Comparison of ENCODE assay signal across 8 cellular contexts in genomic region chr7:111561659-111561908, GRCh38. TPM values are rescaled to one million over a fixed set of nuclear protein-coding genes. Genes with fewer than 3 reads are reported as not detected.
DNase-seq lines count a peak whose midpoint lies in the region; ATAC-seq and FAIRE-seq lines count a peak whose summit lies in the region.

No MANE protein-coding gene starts in this region.

- H3K4me3 Mint-ChIP-seq in activated CD8-positive, alpha-beta T cell treated with anti-CD3 and anti-CD28 coated beads, Interleukin-2, amount 10 ng/mL, durations not matched to agents 7 days and 5 days, result peak overlapping the region; percentile 78
- H3K4me3 Mint-ChIP-seq in stimulated activated effector memory CD8-positive, alpha-beta T cell treated with anti-CD3 and anti-CD28 coated beads, Interleukin-12 subunit alpha, Interleukin-12 subunit beta, amount 100 ng/mL, for 72 hours, result peak overlapping the region; percentile 81

- H3K36me3 Mint-ChIP-seq in activated CD8-positive, alpha-beta T cell treated with anti-CD3 and anti-CD28 coated beads, Interleukin-2, amount 10 ng/mL, durations not matched to agents 7 days and 5 days (ENCODE audit: low read depth), result peaks cover 11% of the 10 kb centered on the region
- peaks cover 10% of the 10 kb centered on the region for H3K36me3 Mint-ChIP-seq in stimulated activated effector memory CD8-positive, alpha-beta T cell treated with anti-CD3 and anti-CD28 coated beads, Interleukin-12 subunit alpha, Interleukin-12 subunit beta, amount 100 ng/mL, for 72 hours

- no peaks in the 10 kb centered on the region for H3K9me3 Mint-ChIP-seq in activated CD8-positive, alpha-beta T cell treated with anti-CD3 and anti-CD28 coated beads, Interleukin-2, amount 10 ng/mL, durations not matched to agents 7 days and 5 days (ENCODE audit: insufficient read depth)
- no peaks in the 10 kb centered on the region for H3K9me3 Mint-ChIP-seq in stimulated activated effector memory CD8-positive, alpha-beta T cell treated with anti-CD3 and anti-CD28 coated beads, Interleukin-12 subunit alpha, Interleukin-12 subunit beta, amount 100 ng/mL, for 72 hours

- peak; percentile 57 for DNase-seq in NCI-H2227 treated with DMSO at 0.1 percent for 48 hours (lab: John Stamatoyannopoulos, UW)
- DNase-seq in NCI-H2227 (lab: John Stamatoyannopoulos, UW; ENCODE audit: unreplicated experiment), result no peak
- DNase-seq in activated CD8-positive, alpha-beta T cell treated with anti-CD3 and anti-CD28 coated beads, Interleukin-2, amount 10 ng/mL, durations not matched to agents 7 days and 5 days, result no peak
- no peak for DNase-seq in stimulated activated effector memory CD8-positive, alpha-beta T cell treated with anti-CD3 and anti-CD28 coated beads, Interleukin-12 subunit alpha, Interleukin-12 subunit beta, amount 100 ng/mL, for 72 hours (ENCODE audit: low spot score in 2 of 2)
- no peak for DNase-seq in RCC 7860 (ENCODE audit: low spot score)
- no peak for DNase-seq in AG08396 (ENCODE audit: low spot score)

- CTCF ChIA-PET in activated CD8-positive, alpha-beta T cell treated with anti-CD3 and anti-CD28 coated beads, Interleukin-2, amount 10 ng/mL, durations not matched to agents 7 days and 5 days (lab: Charles Lee), result interaction anchor here (0.7 to 0.8 kb wide), 2 partner anchors 20 to 577 kb away, joined by 3 read pairs; no protein-coding TSS in a partner anchor

- peaks cover 27% of the 10 kb centered on the region for H3K4me1 Mint-ChIP-seq in activated CD8-positive, alpha-beta T cell treated with anti-CD3 and anti-CD28 coated beads, Interleukin-2, amount 10 ng/mL, durations not matched to agents 7 days and 5 days (ENCODE audit: low read depth)
- peaks cover 26% of the 10 kb centered on the region for H3K4me1 Mint-ChIP-seq in stimulated activated effector memory CD8-positive, alpha-beta T cell treated with anti-CD3 and anti-CD28 coated beads, Interleukin-12 subunit alpha, Interleukin-12 subunit beta, amount 100 ng/mL, for 72 hours

- POLR2A ChIA-PET in activated CD8-positive, alpha-beta T cell treated with anti-CD3 and anti-CD28 coated beads, Interleukin-2, amount 10 ng/mL, durations not matched to agents 7 days and 5 days (lab: Charles Lee), result no interaction called here

- peak overlapping the region; percentile 77 for H3K27ac Mint-ChIP-seq in activated CD8-positive, alpha-beta T cell treated with anti-CD3 and anti-CD28 coated beads, Interleukin-2, amount 10 ng/mL, durations not matched to agents 7 days and 5 days
- H3K27ac Mint-ChIP-seq in stimulated activated effector memory CD8-positive, alpha-beta T cell treated with anti-CD3 and anti-CD28 coated beads, Interleukin-12 subunit alpha, Interleukin-12 subunit beta, amount 100 ng/mL, for 72 hours, result peak overlapping the region; percentile 89

- no peak for ATAC-seq in activated CD8-positive, alpha-beta T cell treated with anti-CD3 and anti-CD28 coated beads, Interleukin-2, amount 10 ng/mL, durations not matched to agents 7 days and 5 days
- no peak for ATAC-seq in stimulated activated effector memory CD8-positive, alpha-beta T cell treated with anti-CD3 and anti-CD28 coated beads, Interleukin-12 subunit alpha, Interleukin-12 subunit beta, amount 100 ng/mL, for 72 hours
- ATAC-seq in GM19328 (IDR thresholded peaks at IDR 0.05; ENCODE audit: unreplicated experiment), result no peak

- no peak for FAIRE-seq in RCC 7860 (lab: Jason Lieb, UNC)

- H3K27me3 Mint-ChIP-seq in activated CD8-positive, alpha-beta T cell treated with anti-CD3 and anti-CD28 coated beads, Interleukin-2, amount 10 ng/mL, durations not matched to agents 7 days and 5 days (ENCODE audit: low read depth), result peaks cover 2% of the 10 kb centered on the region

- peak overlapping the region; percentile 71 for H3K4me3 ChIP-seq in iPS-11a (ENCODE audit: low read depth, low read length)

RNA-seq across cellular contexts. Expression of gene IMMP2L, which starts 0.7 kb away (rescaled TPM):
- total RNA-seq in activated CD8-positive, alpha-beta T cell treated with anti-CD3 and anti-CD28 coated beads, Interleukin-2, amount 10 ng/mL, durations not matched to agents 7 days and 5 days, result 1 to 10 TPM; 7.1 to 9.7 TPM
